ENCODE assay signal across 17 cellular contexts in genomic region chr1:87953109-87953508, GRCh38.
DNase-seq lines count a peak whose midpoint lies in the region; ATAC-seq and TF ChIP-seq lines count a peak whose summit lies in the region.
"Had no signal": no experiment of that assay in that cellular context is flagged by ENCODE, and none has a peak within 500 bp of the region (broad histone marks: within the 10 kb centered on the region; RNA-seq: fewer than 3 reads in every experiment).

No MANE protein-coding gene starts in this region.

- H3K27me3 ChIP-seq in SU-DHL-6 (ENCODE audit: low read length), result no peaks in the 10 kb centered on the region
- no peaks in the 10 kb centered on the region for H3K27me3 ChIP-seq in smooth muscle cell (ENCODE audit: low read depth)
- H3K27me3 ChIP-seq in mesendoderm (ENCODE audit: insufficient read depth, low read length, poor library complexity), result no peaks in the 10 kb centered on the region
- H3K27me3 ChIP-seq: BLaER1 had no signal

- H3K4me3 ChIP-seq in SU-DHL-6 (ENCODE audit: insufficient read depth, low read length, poor library complexity, severe bottlenecking) (no peak overlapping the region), fibroblast of pulmonary artery (replicated peaks; ENCODE audit: low read depth, low read length) (no peak overlapping the region), smooth muscle cell (no peak overlapping the region), mesendoderm (ENCODE audit: low read length) (no peak overlapping the region)
- H3K4me3 ChIP-seq: BLaER1, GM12878 had no signal

- H3K4me1 Mint-ChIP-seq in T-helper 17 cell (peaks cover 4% of the 10 kb centered on the region), type B pancreatic cell (ENCODE audit: unreplicated experiment) (peaks cover 20% of the 10 kb centered on the region)
- H3K4me1 Mint-ChIP-seq: CD4-positive, alpha-beta memory T cell had no signal

- H3K27ac Mint-ChIP-seq in T-helper 17 cell, result no peak overlapping the region
- no peak overlapping the region for H3K27ac Mint-ChIP-seq in type B pancreatic cell
- H3K27ac Mint-ChIP-seq: CD14-positive monocyte; CD4-positive, alpha-beta memory T cell; HFFc6 had no signal

- peak overlapping the region; percentile 39 for H3K9ac ChIP-seq in SU-DHL-6 (ENCODE audit: low read length)
- H3K9ac ChIP-seq in smooth muscle cell (ENCODE audit: low read depth), result no peak overlapping the region
- H3K9ac ChIP-seq in mesendoderm (ENCODE audit: low read length), result no peak overlapping the region
- H3K9ac ChIP-seq: BLaER1 had no signal

- H3F3A ChIP-seq in SU-DHL-6 (ENCODE audit: insufficient read depth) (peaks cover 3% of the 10 kb centered on the region; the same call in 1 of the 2 replicates), smooth muscle cell (ENCODE audit: low read depth) (peaks cover 8% of the 10 kb centered on the region)

- no peaks in the 10 kb centered on the region for H3K36me3 ChIP-seq in SU-DHL-6 (ENCODE audit: low read length)
- no peaks in the 10 kb centered on the region for H3K36me3 ChIP-seq in smooth muscle cell (ENCODE audit: low read depth)
- no peaks in the 10 kb centered on the region for H3K36me3 ChIP-seq in mesendoderm (ENCODE audit: control insufficient read depth, insufficient read depth, low read length)
- H3K36me3 ChIP-seq: BLaER1 had no signal

- H3K9me2 ChIP-seq in SU-DHL-6 (replicated peaks; ENCODE audit: insufficient read depth, low read length), result no peaks in the 10 kb centered on the region

- no peak overlapping the region for H4K5ac ChIP-seq in mesendoderm (ENCODE audit: low read length)

- H3K4me3 Mint-ChIP-seq in T-helper 17 cell (no peak overlapping the region), type B pancreatic cell (no peak overlapping the region)
- H3K4me3 Mint-ChIP-seq: CD14-positive monocyte; CD4-positive, alpha-beta memory T cell; HFFc6 had no signal

- no peak overlapping the region for H2BK120ac ChIP-seq in mesendoderm (ENCODE audit: low read depth, low read length)

- H3K18ac ChIP-seq in mesendoderm (ENCODE audit: low read length), result no peak overlapping the region

- H4K20me1 ChIP-seq in SU-DHL-6 (ENCODE audit: low read depth, low read length) (no peaks in the 10 kb centered on the region), smooth muscle cell (ENCODE audit: low read depth) (no peaks in the 10 kb centered on the region)
- H4K20me1 ChIP-seq: BLaER1 had no signal

- peak; percentile 39 for DNase-seq in EH (ENCODE audit: low read depth)
- peak; percentile 17 for DNase-seq in fibroblast of pulmonary artery (ENCODE audit: low read depth)
- no peak for DNase-seq in smooth muscle cell (lab: John Stamatoyannopoulos, UW; ENCODE audit: unreplicated experiment)
- no peak for DNase-seq in mesendoderm
- no peak for DNase-seq in T-helper 17 cell
- DNase-seq in SK-N-DZ (ENCODE audit: low spot score), result no peak
- DNase-seq in type B pancreatic cell (ENCODE audit: extremely low spot score, unreplicated experiment), result no peak
- DNase-seq: DMS79, GOT3, H7 had no signal

- no peak overlapping the region for H3K56ac ChIP-seq in mesendoderm (ENCODE audit: low read length)

- no peak for ATAC-seq in T-helper 17 cell

- no peak overlapping the region for H2AK5ac ChIP-seq in mesendoderm (ENCODE audit: low read length)

- WGBS in smooth muscle cell (ENCODE audit: low lambda C conversion rate), result 55% methylated on average over 3 of the region's 3 CpGs
- no CpG with 5 or more reads among the region's 3 CpGs for WGBS in mesendoderm (ENCODE audit: extremely low coverage, insufficient coverage, low lambda C conversion rate)

- H3K9me3 ChIP-seq in SU-DHL-6 (ENCODE audit: insufficient read depth, low read length), result no peaks in the 10 kb centered on the region
- H3K9me3 ChIP-seq in smooth muscle cell (replicated peaks; ENCODE audit: low read depth), result no peaks in the 10 kb centered on the region
- H3K9me3 ChIP-seq in T-helper 17 cell (ENCODE audit: control insufficient read depth, low read length, poor library complexity, severe bottlenecking), result no peaks in the 10 kb centered on the region
- H3K9me3 ChIP-seq: BLaER1 had no signal

- H3K27me3 Mint-ChIP-seq in T-helper 17 cell (peaks cover 57% of the 10 kb centered on the region), type B pancreatic cell (no peaks in the 10 kb centered on the region)
- H3K27me3 Mint-ChIP-seq: IgD-negative memory B cell had no signal

- H2AFZ ChIP-seq in SU-DHL-6 (ENCODE audit: low read depth, low read length, severe bottlenecking) (peak overlapping the region; percentile 79), smooth muscle cell (ENCODE audit: low read depth) (peak overlapping the region; percentile 53)

- H3K36me3 Mint-ChIP-seq in T-helper 17 cell (ENCODE audit: low read depth), result no peaks in the 10 kb centered on the region
- H3K36me3 Mint-ChIP-seq in type B pancreatic cell, result no peaks in the 10 kb centered on the region
- H3K36me3 Mint-ChIP-seq: CD14-positive monocyte; CD4-positive, alpha-beta memory T cell; IgD-negative memory B cell had no signal

- H3K79me2 ChIP-seq in SU-DHL-6 (ENCODE audit: insufficient read depth, low read length) (no peaks in the 10 kb centered on the region), smooth muscle cell (ENCODE audit: low read depth) (no peaks in the 10 kb centered on the region), mesendoderm (ENCODE audit: control insufficient read depth, insufficient read depth, low read length) (no peaks in the 10 kb centered on the region)

- H3K4me1 ChIP-seq in smooth muscle cell (ENCODE audit: low read depth) (peaks cover 19% of the 10 kb centered on the region), mesendoderm (ENCODE audit: control insufficient read depth, low read depth, low read length) (no peaks in the 10 kb centered on the region)

- peak overlapping the region; percentile 43 for H3K4me2 ChIP-seq in SU-DHL-6 (ENCODE audit: low read depth, low read length, poor library complexity, severe bottlenecking)
- no peak overlapping the region for H3K4me2 ChIP-seq in smooth muscle cell
- no peak overlapping the region for H3K4me2 ChIP-seq in mesendoderm (ENCODE audit: low read length)
- H3K4me2 ChIP-seq: BLaER1 had no signal

- no peak overlapping the region for H3K4ac ChIP-seq in mesendoderm (ENCODE audit: low read depth, low read length)

- H3K9me3 Mint-ChIP-seq in type B pancreatic cell, result no peaks in the 10 kb centered on the region
- H3K9me3 Mint-ChIP-seq: CD14-positive monocyte; CD4-positive, alpha-beta memory T cell; HFFc6 had no signal

- no peak overlapping the region for H3K23ac ChIP-seq in mesendoderm (ENCODE audit: low read length)

- no peak overlapping the region for H2BK5ac ChIP-seq in mesendoderm (ENCODE audit: low read length)

- no peak for TF ChIP-seq CTCF in SU-DHL-6 (IDR thresholded peaks at IDR 0.05; ENCODE audit: insufficient read depth, low read length, poor library complexity, severe bottlenecking)
- TF ChIP-seq CTCF in fibroblast of pulmonary artery (IDR thresholded peaks at IDR 0.05; ENCODE audit: low read length, missing control alignments), result no peak
- TF ChIP-seq CTCF in smooth muscle cell (IDR thresholded peaks at IDR 0.05; ENCODE audit: borderline replicate concordance, insufficient read depth, poor library complexity, severe bottlenecking), result no peak
- no peak for TF ChIP-seq CTCF in type B pancreatic cell (conservative IDR thresholded peaks at IDR 0.05)

- H4K8ac ChIP-seq in mesendoderm (ENCODE audit: low read depth, low read length), result no peak overlapping the region

- H2BK15ac ChIP-seq in mesendoderm (replicated peaks; ENCODE audit: low read depth), result no peak overlapping the region

- H3K27ac ChIP-seq in SU-DHL-6 (ENCODE audit: low read depth, low read length), result peak overlapping the region; percentile 75
- peak overlapping the region; percentile 20 for H3K27ac ChIP-seq in smooth muscle cell (ENCODE audit: low read depth)
- no peak overlapping the region for H3K27ac ChIP-seq in mesendoderm (ENCODE audit: low read depth, low read length)
- H3K27ac ChIP-seq: BLaER1 had no signal

- no peaks in the 10 kb centered on the region for H3K79me1 ChIP-seq in mesendoderm (ENCODE audit: low read length)

Comparison
In these comparisons a context has a peak if more than half of its experiments do, and no peak if none do; other contexts are left out.
1. DNase-seq: peak in EH (single experiment) and fibroblast of pulmonary artery (single experiment); none in smooth muscle cell (single experiment), mesendoderm (single experiment), T-helper 17 cell (0 of 3), SK-N-DZ (single experiment) and type B pancreatic cell (single experiment).